In the genomic region with DNA sequence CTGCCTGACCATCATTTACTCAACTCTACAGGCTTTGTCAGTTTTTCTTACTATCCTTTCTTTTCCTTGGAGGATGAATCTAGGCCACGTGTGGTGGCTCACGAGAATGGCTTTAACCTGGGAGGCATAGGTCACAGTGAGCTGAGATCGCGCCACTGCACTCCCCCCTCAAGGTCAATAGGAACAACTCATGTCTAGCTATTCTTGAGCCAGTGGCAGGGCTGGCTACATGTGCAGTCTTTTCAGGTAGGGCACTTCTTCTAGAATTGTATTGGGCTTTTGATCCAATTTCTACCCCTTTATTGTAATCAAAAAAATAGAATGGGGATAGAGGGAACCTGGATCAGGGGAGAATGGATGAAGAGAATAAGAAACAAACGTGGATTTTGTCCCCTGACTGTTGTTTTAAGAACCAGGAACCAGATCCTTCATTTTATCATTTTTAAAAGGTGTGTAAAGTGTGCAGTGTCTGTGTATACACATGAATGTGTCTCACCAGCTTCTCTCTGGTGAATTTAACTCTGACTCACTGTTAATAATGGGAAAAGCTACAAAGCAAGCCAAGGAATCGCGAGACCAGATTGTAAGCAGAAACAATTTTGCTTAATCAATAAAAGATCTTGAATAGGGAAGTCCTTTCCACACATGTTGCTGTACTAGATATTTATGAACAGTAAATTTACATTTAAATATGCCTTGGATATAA, we compare ENCODE assay signal across 17 cellular contexts.
"Had no signal": no experiment of that assay in that cellular context is flagged by ENCODE, and none has a peak within 500 bp of the region (broad histone marks: within the 10 kb centered on the region; RNA-seq: fewer than 3 reads in every experiment).

No MANE protein-coding gene starts in this region.

- DNase-seq: activated CD4-positive, alpha-beta T cell treated with anti-CD3 and anti-CD28 coated beads for 1 hour; activated CD4-positive, alpha-beta T cell treated with anti-CD3 and anti-CD28 coated beads, Interleukin-2, amount 50 U/mL, for 1 hour; activated CD8-positive, alpha-beta T cell treated with anti-CD3 and anti-CD28 coated beads, Interleukin-2, amount 10 ng/mL, durations not matched to agents 7 days and 5 days; activated gamma-delta T cell treated with Interleukin-2 at 50 U/mL for 16 hours; cerebellar nuclear complex; cortex of kidney; left ventricle myocardium inferior; natural killer cell; pancreas; stimulated activated CD4-positive, alpha-beta T cell treated with anti-CD3 and anti-CD28 coated beads, Interleukin-2, amount 100 ng/mL, for 24 hours; stimulated activated naive B cell treated with anti-CD40 and anti-IgM and Interleukin-4, amounts not matched to agents 10 μg/mL and 1 μg/mL and 100 μg/mL, for 72 hours; T-helper 9 cell; upper lobe of right lung had no signal

- H3K4me3 Mint-ChIP-seq: activated CD8-positive, alpha-beta T cell treated with anti-CD3 and anti-CD28 coated beads, Interleukin-2, amount 10 ng/mL, durations not matched to agents 7 days and 5 days; activated naive CD4-positive, alpha-beta T cell treated with anti-CD3 and anti-CD28 coated beads, Interleukin-2, amount 50 U/mL, for 24 hours; mesothelial cell of epicardium; natural killer cell; stimulated activated naive B cell treated with anti-CD40 and anti-IgM and Interleukin-4, amounts not matched to agents 10 μg/mL and 1 μg/mL and 100 μg/mL, for 72 hours had no signal

- FAIRE-seq: small intestine had no signal

- H3K9me3 Mint-ChIP-seq: activated naive CD4-positive, alpha-beta T cell treated with anti-CD3 and anti-CD28 coated beads, Interleukin-2, amount 50 U/mL, for 24 hours; mesothelial cell of epicardium; natural killer cell had no signal

- H3K9me3 ChIP-seq: left ventricle myocardium inferior, pancreas, upper lobe of right lung had no signal

- H3K4me1 ChIP-seq: left ventricle myocardium inferior, pancreas, upper lobe of right lung had no signal

- H3K27ac Mint-ChIP-seq: activated CD8-positive, alpha-beta T cell treated with anti-CD3 and anti-CD28 coated beads, Interleukin-2, amount 10 ng/mL, durations not matched to agents 7 days and 5 days; activated naive CD4-positive, alpha-beta T cell treated with anti-CD3 and anti-CD28 coated beads, Interleukin-2, amount 50 U/mL, for 24 hours; mesothelial cell of epicardium; natural killer cell; stimulated activated naive B cell treated with anti-CD40 and anti-IgM and Interleukin-4, amounts not matched to agents 10 μg/mL and 1 μg/mL and 100 μg/mL, for 72 hours had no signal

- H3K27me3 ChIP-seq: upper lobe of right lung had no signal

- H3K27me3 Mint-ChIP-seq: activated naive CD4-positive, alpha-beta T cell treated with anti-CD3 and anti-CD28 coated beads, Interleukin-2, amount 50 U/mL, for 24 hours; stimulated activated naive B cell treated with anti-CD40 and anti-IgM and Interleukin-4, amounts not matched to agents 10 μg/mL and 1 μg/mL and 100 μg/mL, for 72 hours had no signal

- H3K36me3 Mint-ChIP-seq: activated naive CD4-positive, alpha-beta T cell treated with anti-CD3 and anti-CD28 coated beads, Interleukin-2, amount 50 U/mL, for 24 hours; natural killer cell; stimulated activated naive B cell treated with anti-CD40 and anti-IgM and Interleukin-4, amounts not matched to agents 10 μg/mL and 1 μg/mL and 100 μg/mL, for 72 hours had no signal

- H3K27ac ChIP-seq: epithelial cell of prostate, left ventricle myocardium inferior, pancreas, upper lobe of right lung had no signal

- H3K4me3 ChIP-seq: left ventricle myocardium inferior, pancreas, upper lobe of right lung had no signal

- ATAC-seq: activated CD8-positive, alpha-beta T cell treated with anti-CD3 and anti-CD28 coated beads, Interleukin-2, amount 10 ng/mL, durations not matched to agents 7 days and 5 days; natural killer cell; stimulated activated naive B cell treated with anti-CD40 and anti-IgM and Interleukin-4, amounts not matched to agents 10 μg/mL and 1 μg/mL and 100 μg/mL, for 72 hours; upper lobe of right lung had no signal

- H3K4me1 Mint-ChIP-seq: activated naive CD4-positive, alpha-beta T cell treated with anti-CD3 and anti-CD28 coated beads, Interleukin-2, amount 50 U/mL, for 24 hours; natural killer cell; stimulated activated naive B cell treated with anti-CD40 and anti-IgM and Interleukin-4, amounts not matched to agents 10 μg/mL and 1 μg/mL and 100 μg/mL, for 72 hours had no signal

- H3K36me3 ChIP-seq: left ventricle myocardium inferior, pancreas, upper lobe of right lung had no signal
